In genomic region chr16:11915644-11916523, GRCh38 we compare ENCODE assay signal across 1 cellular context.
TF ChIP-seq lines count a peak whose summit lies in the region.

Gene GSPT1 (minus strand): TSS chr16:11915956. CDS start chr16:11915720, 236 bp downstream.

TF ChIP-seq in HepG2, 621 proteins besides CTCF, POLR2A, EP300 and RAD21 (continued from another document and continues in another):
- peak; percentile 65; the same call in 1 of the 2 replicates for TF ChIP-seq LBX2 (CRISPR knock-in tag; IDR thresholded peaks at IDR 0.05; ENCODE audit: borderline replicate concordance)
- TF ChIP-seq NPAS2 (CRISPR knock-in tag; IDR thresholded peaks at IDR 0.05; ENCODE audit: borderline replicate concordance), result no peak
- TF ChIP-seq, protein P1, sequence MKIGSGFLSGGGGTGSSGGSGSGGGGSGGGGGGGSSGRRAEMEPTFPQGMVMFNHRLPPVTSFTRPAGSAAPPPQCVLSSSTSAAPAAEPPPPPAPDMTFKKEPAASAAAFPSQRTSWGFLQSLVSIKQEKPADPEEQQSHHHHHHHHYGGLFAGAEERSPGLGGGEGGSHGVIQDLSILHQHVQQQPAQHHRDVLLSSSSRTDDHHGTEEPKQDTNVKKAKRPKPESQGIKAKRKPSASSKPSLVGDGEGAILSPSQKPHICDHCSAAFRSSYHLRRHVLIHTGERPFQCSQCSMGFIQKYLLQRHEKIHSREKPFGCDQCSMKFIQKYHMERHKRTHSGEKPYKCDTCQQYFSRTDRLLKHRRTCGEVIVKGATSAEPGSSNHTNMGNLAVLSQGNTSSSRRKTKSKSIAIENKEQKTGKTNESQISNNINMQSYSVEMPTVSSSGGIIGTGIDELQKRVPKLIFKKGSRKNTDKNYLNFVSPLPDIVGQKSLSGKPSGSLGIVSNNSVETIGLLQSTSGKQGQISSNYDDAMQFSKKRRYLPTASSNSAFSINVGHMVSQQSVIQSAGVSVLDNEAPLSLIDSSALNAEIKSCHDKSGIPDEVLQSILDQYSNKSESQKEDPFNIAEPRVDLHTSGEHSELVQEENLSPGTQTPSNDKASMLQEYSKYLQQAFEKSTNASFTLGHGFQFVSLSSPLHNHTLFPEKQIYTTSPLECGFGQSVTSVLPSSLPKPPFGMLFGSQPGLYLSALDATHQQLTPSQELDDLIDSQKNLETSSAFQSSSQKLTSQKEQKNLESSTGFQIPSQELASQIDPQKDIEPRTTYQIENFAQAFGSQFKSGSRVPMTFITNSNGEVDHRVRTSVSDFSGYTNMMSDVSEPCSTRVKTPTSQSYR (CRISPR knock-in tag; IDR thresholded peaks at IDR 0.05; ENCODE audit: borderline replicate concordance), result peak; percentile 51; the same call in 1 of the 2 replicates
- TF ChIP-seq, protein P2, sequence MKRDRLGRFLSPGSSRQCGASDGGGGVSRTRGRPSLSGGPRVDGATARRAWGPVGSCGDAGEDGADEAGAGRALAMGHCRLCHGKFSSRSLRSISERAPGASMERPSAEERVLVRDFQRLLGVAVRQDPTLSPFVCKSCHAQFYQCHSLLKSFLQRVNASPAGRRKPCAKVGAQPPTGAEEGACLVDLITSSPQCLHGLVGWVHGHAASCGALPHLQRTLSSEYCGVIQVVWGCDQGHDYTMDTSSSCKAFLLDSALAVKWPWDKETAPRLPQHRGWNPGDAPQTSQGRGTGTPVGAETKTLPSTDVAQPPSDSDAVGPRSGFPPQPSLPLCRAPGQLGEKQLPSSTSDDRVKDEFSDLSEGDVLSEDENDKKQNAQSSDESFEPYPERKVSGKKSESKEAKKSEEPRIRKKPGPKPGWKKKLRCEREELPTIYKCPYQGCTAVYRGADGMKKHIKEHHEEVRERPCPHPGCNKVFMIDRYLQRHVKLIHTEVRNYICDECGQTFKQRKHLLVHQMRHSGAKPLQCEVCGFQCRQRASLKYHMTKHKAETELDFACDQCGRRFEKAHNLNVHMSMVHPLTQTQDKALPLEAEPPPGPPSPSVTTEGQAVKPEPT (CRISPR knock-in tag; IDR thresholded peaks at IDR 0.05; ENCODE audit: low read depth), result peak; percentile 81
- TF ChIP-seq ZNF446 (CRISPR knock-in tag; IDR thresholded peaks at IDR 0.05), result peak; percentile 94
- TF ChIP-seq, protein P3, sequence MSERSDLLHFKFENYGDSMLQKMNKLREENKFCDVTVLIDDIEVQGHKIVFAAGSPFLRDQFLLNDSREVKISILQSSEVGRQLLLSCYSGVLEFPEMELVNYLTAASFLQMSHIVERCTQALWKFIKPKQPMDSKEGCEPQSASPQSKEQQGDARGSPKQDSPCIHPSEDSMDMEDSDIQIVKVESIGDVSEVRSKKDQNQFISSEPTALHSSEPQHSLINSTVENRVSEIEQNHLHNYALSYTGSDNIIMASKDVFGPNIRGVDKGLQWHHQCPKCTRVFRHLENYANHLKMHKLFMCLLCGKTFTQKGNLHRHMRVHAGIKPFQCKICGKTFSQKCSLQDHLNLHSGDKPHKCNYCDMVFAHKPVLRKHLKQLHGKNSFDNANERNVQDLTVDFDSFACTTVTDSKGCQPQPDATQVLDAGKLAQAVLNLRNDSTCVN (CRISPR knock-in tag; IDR thresholded peaks at IDR 0.05; ENCODE audit: borderline replicate concordance), result 0 out of 2 replicates have a peak, but pooled peaks have one; percentile 71
- TF ChIP-seq ZNF709 (CRISPR knock-in tag; IDR thresholded peaks at IDR 0.05), result peak; percentile 88
- TF ChIP-seq ZNF75D (CRISPR knock-in tag; IDR thresholded peaks at IDR 0.05; ENCODE audit: borderline replicate concordance), result no peak
- TF ChIP-seq ZSCAN31 (CRISPR knock-in tag; IDR thresholded peaks at IDR 0.05; ENCODE audit: low read depth), result peak; percentile 97
- 0 out of 2 replicates have a peak, but pooled peaks have one; percentile 32 for TF ChIP-seq XBP1 (CRISPR knock-in tag; IDR thresholded peaks at IDR 0.05)
- TF ChIP-seq ZNF335 (CRISPR knock-in tag; IDR thresholded peaks at IDR 0.05), result peak; percentile 90; the same call in 1 of the 2 replicates
- TF ChIP-seq ZNF326 (CRISPR knock-in tag; IDR thresholded peaks at IDR 0.05; ENCODE audit: borderline replicate concordance), result no peak
- no peak for TF ChIP-seq TCF12 (IDR thresholded peaks at IDR 0.05)
- TF ChIP-seq TCF12 (CRISPR knock-in tag; IDR thresholded peaks at IDR 0.05), result peak; percentile 88
- TF ChIP-seq PPARG (CRISPR knock-in tag; conservative IDR thresholded peaks at IDR 0.05), result peak; percentile 83
- peak; percentile 98 for TF ChIP-seq TARDBP (CRISPR knock-in tag; IDR thresholded peaks at IDR 0.05)
- TF ChIP-seq CAMTA2 (CRISPR knock-in tag; IDR thresholded peaks at IDR 0.05; ENCODE audit: borderline replicate concordance), result no peak
- 0 out of 2 replicates have a peak, but pooled peaks have one; percentile 63 for TF ChIP-seq GPN1 (CRISPR knock-in tag; IDR thresholded peaks at IDR 0.05; ENCODE audit: borderline replicate concordance)
- peak; percentile 87 for TF ChIP-seq ZNF724P (CRISPR knock-in tag; IDR thresholded peaks at IDR 0.05; ENCODE audit: borderline replicate concordance)
- peak; percentile 77 for TF ChIP-seq ZNF772 (CRISPR knock-in tag; IDR thresholded peaks at IDR 0.05)
- 0 out of 2 replicates have a peak, but pooled peaks have one; percentile 30 for TF ChIP-seq CENPBD1 (CRISPR knock-in tag; IDR thresholded peaks at IDR 0.05; ENCODE audit: borderline replicate concordance, low read depth)
- TF ChIP-seq ZNF333 (CRISPR knock-in tag; IDR thresholded peaks at IDR 0.05; ENCODE audit: borderline replicate concordance), result peak; percentile 78; the same call in 1 of the 2 replicates
- TF ChIP-seq, protein P4, sequence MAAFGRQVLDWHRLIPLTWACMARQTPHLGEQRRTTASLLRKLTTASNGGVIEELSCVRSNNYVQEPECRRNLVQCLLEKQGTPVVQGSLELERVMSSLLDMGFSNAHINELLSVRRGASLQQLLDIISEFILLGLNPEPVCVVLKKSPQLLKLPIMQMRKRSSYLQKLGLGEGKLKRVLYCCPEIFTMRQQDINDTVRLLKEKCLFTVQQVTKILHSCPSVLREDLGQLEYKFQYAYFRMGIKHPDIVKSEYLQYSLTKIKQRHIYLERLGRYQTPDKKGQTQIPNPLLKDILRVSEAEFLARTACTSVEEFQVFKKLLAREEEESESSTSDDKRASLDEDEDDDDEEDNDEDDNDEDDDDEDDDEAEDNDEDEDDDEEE (CRISPR knock-in tag; IDR thresholded peaks at IDR 0.05), result peak; percentile 74; the same call in 1 of the 2 replicates
- peak; percentile 96; the same call in 1 of the 2 replicates for TF ChIP-seq KLF6 (CRISPR knock-in tag; IDR thresholded peaks at IDR 0.05)
- TF ChIP-seq ZNF790 (CRISPR knock-in tag; IDR thresholded peaks at IDR 0.05; ENCODE audit: borderline replicate concordance), result 0 out of 2 replicates have a peak, but pooled peaks have one; percentile 76
- TF ChIP-seq CCAR2 (optimal IDR thresholded peaks at IDR 0.05; ENCODE audit: low read depth, low read length), result no peak
- TF ChIP-seq, protein P5, sequence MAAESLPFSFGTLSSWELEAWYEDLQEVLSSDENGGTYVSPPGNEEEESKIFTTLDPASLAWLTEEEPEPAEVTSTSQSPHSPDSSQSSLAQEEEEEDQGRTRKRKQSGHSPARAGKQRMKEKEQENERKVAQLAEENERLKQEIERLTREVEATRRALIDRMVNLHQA (CRISPR knock-in tag; IDR thresholded peaks at IDR 0.05), result no peak
- peak; percentile 91 for TF ChIP-seq ZNF235 (CRISPR knock-in tag; IDR thresholded peaks at IDR 0.05; ENCODE audit: borderline replicate concordance)
- peak; percentile 78; the same call in 1 of the 2 replicates for TF ChIP-seq THAP7 (CRISPR knock-in tag; IDR thresholded peaks at IDR 0.05)
- no peak for TF ChIP-seq ZNF484 (CRISPR knock-in tag; IDR thresholded peaks at IDR 0.05; ENCODE audit: borderline replicate concordance, low read depth)
- no peak for TF ChIP-seq SRSF4 (IDR thresholded peaks at IDR 0.05; ENCODE audit: low read depth, low read length, poor library complexity, severe bottlenecking)
- TF ChIP-seq PCBP2 (optimal IDR thresholded peaks at IDR 0.05; ENCODE audit: low read depth, low read length, poor library complexity, severe bottlenecking), result no peak
- peak; percentile 66; the same call in 1 of the 2 replicates for TF ChIP-seq HES4 (CRISPR knock-in tag; IDR thresholded peaks at IDR 0.05; ENCODE audit: borderline replicate concordance)
- TF ChIP-seq CHD2 (IDR thresholded peaks at IDR 0.05; ENCODE audit: low read depth, low read length), result peak; percentile 78; the same call in 1 of the 2 replicates
- peak; percentile 88 for TF ChIP-seq MYPOP (CRISPR knock-in tag; IDR thresholded peaks at IDR 0.05)
- peak; percentile 55; the same call in 1 of the 2 replicates for TF ChIP-seq ZNF251 (CRISPR knock-in tag; IDR thresholded peaks at IDR 0.05)
- TF ChIP-seq NAIF1 (CRISPR knock-in tag; IDR thresholded peaks at IDR 0.05; ENCODE audit: borderline replicate concordance), result peak; percentile 86
- no peak; the same call in 1 of the 2 replicates for TF ChIP-seq ZNF383 (CRISPR knock-in tag; IDR thresholded peaks at IDR 0.05; ENCODE audit: borderline replicate concordance)
- 0 out of 2 replicates have a peak, but pooled peaks have one; percentile 16 for TF ChIP-seq ZNF576 (CRISPR knock-in tag; IDR thresholded peaks at IDR 0.05)
- peak; percentile 76 for TF ChIP-seq ZFP41 (CRISPR knock-in tag; IDR thresholded peaks at IDR 0.05; ENCODE audit: borderline replicate concordance)
- peak; percentile 76; the same call in 1 of the 2 replicates for TF ChIP-seq BRD4 (CRISPR knock-in tag; IDR thresholded peaks at IDR 0.05)
- TF ChIP-seq HDAC6 (IDR thresholded peaks at IDR 0.05; ENCODE audit: low read depth, low read length), result no peak; the same call in 1 of the 2 replicates
- TF ChIP-seq FOXK1 (CRISPR knock-in tag; IDR thresholded peaks at IDR 0.05; ENCODE audit: borderline replicate concordance, low read depth), result peak; percentile 98
